Comparison of ENCODE assay signal across 8 cellular contexts in the genomic region with DNA sequence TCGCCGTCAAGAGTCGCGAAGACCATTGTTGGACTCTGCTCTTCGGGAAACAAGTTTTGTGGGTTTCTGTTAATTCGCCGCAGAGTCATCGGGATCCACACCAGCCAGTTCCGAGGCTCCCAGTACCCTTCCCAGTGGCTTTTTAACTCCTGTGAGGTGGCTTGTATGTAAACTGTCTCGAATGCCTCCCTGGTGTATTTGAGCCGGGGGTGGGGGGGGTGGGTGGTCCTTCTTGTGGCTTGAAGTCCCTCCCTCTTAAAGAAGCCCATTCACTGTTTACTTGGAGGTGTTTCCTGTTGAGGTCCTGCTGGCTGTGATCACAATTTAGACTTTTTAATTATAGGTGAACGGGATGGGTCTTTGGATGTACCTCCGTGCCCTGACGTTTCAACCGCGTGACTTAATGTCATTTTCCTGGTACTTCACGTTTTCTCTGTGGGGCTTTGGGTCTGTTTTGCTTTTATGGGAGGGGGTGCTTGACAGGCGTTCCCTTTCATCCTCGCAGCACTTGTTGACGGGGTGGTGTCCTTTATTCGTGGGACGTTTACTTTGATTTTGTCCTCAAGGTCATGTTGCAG. TPM values are rescaled to one million over a fixed set of nuclear protein-coding genes. Genes with fewer than 3 reads are reported as not detected.
DNase-seq lines count a peak whose midpoint lies in the region; ATAC-seq, FAIRE-seq and TF ChIP-seq lines count a peak whose summit lies in the region.

No MANE protein-coding gene starts in this region.

- peak overlapping the region; percentile 40 for H2AFZ ChIP-seq in ACC112 (ENCODE audit: low read length, unreplicated experiment)
- H2AFZ ChIP-seq in SU-DHL-6 (ENCODE audit: low read depth, low read length, severe bottlenecking), result no peak overlapping the region

- no peaks in the 10 kb centered on the region for H3K9me2 ChIP-seq in SU-DHL-6 (replicated peaks; ENCODE audit: insufficient read depth, low read length)

- H3F3A ChIP-seq in SU-DHL-6 (ENCODE audit: insufficient read depth), result peaks cover 4% of the 10 kb centered on the region; the same call in 1 of the 2 replicates

- peaks cover 39% of the 10 kb centered on the region for H4K20me1 ChIP-seq in SU-DHL-6 (ENCODE audit: low read depth, low read length)

- no peaks in the 10 kb centered on the region for H3K27me3 ChIP-seq in ACC112 (ENCODE audit: insufficient read depth, low read length)
- no peaks in the 10 kb centered on the region for H3K27me3 ChIP-seq in SU-DHL-6 (ENCODE audit: low read length)
- H3K27me3 ChIP-seq in esophagus (ENCODE audit: control insufficient read depth in 1 of 2, insufficient read depth in 2 of 2, low read length in 2 of 2), result no peaks in the 10 kb centered on the region
- H3K27me3 ChIP-seq in neutrophil, result no peaks in the 10 kb centered on the region

- ATAC-seq in GM18873 (IDR thresholded peaks at IDR 0.05; ENCODE audit: low FRiP score, unreplicated experiment) (no peak), HG02763 (IDR thresholded peaks at IDR 0.05; ENCODE audit: unreplicated experiment) (no peak), GM19452 (IDR thresholded peaks at IDR 0.05; ENCODE audit: unreplicated experiment) (no peak)

- H3K4me2 ChIP-seq in SU-DHL-6 (ENCODE audit: low read depth, low read length, poor library complexity, severe bottlenecking), result peak overlapping the region; percentile 80

- H3K4me3 ChIP-seq in ACC112 (ENCODE audit: low read depth, low read length) (peak overlapping the region; percentile 99), SU-DHL-6 (ENCODE audit: insufficient read depth, low read length, poor library complexity, severe bottlenecking) (peak overlapping the region; percentile 100), esophagus (ENCODE audit: low read depth in 1 of 2, low read length in 2 of 2) (peak overlapping the region; percentile 73 to 78), neutrophil (ENCODE audit: low read depth in 1 of 2, low read length in 1 of 2) (peak overlapping the region; percentile 86 to 94)

- H3K27ac ChIP-seq in ACC112 (ENCODE audit: low read depth, low read length), result peak overlapping the region; percentile 70
- peak overlapping the region; percentile 72 for H3K27ac ChIP-seq in SU-DHL-6 (ENCODE audit: low read depth, low read length)
- H3K27ac ChIP-seq in esophagus (ENCODE audit: low read depth in 2 of 2, low read length in 1 of 2), result peak overlapping the region; percentile 97
- H3K27ac ChIP-seq in neutrophil, result peak overlapping the region; percentile 98

- TF ChIP-seq CTCF in SU-DHL-6 (IDR thresholded peaks at IDR 0.05; ENCODE audit: insufficient read depth, low read length, poor library complexity, severe bottlenecking) (no peak), neutrophil (IDR thresholded peaks at IDR 0.05) (no peak)

- H3K9me3 ChIP-seq in SU-DHL-6 (ENCODE audit: insufficient read depth, low read length), result no peaks in the 10 kb centered on the region
- H3K9me3 ChIP-seq in esophagus (ENCODE audit: control insufficient read depth in 2 of 2, insufficient read depth in 1 of 2, low read depth in 1 of 2, low read length in 1 of 2), result no peaks in the 10 kb centered on the region
- no peaks in the 10 kb centered on the region for H3K9me3 ChIP-seq in neutrophil

- DNase-seq in GM19239 (ENCODE audit: insufficient read length, low spot score), result no peak

- H3K4me1 ChIP-seq in ACC112 (ENCODE audit: control insufficient read depth, insufficient read depth, low read length, unreplicated experiment) (peaks cover 16% of the 10 kb centered on the region), esophagus (ENCODE audit: control insufficient read depth in 2 of 2, insufficient read depth in 2 of 2, low read length in 1 of 2) (peaks cover 0 to 10% of the 10 kb centered on the region in 2 donors), neutrophil (ENCODE audit: control insufficient read depth in 1 of 2, insufficient read depth in 1 of 2, low read depth in 1 of 2, low read length in 1 of 2) (peaks cover 24 to 33% of the 10 kb centered on the region in 2 experiments)

- WGBS in esophagus, 2 donors, result 0 to 1% methylated on average over 22 of the region's 22 CpGs

- peaks cover 57% of the 10 kb centered on the region for H3K79me2 ChIP-seq in ACC112 (ENCODE audit: control insufficient read depth, insufficient read depth, low read length, unreplicated experiment)
- peaks cover 58% of the 10 kb centered on the region for H3K79me2 ChIP-seq in SU-DHL-6 (ENCODE audit: insufficient read depth, low read length)

- H3K36me3 ChIP-seq in ACC112 (ENCODE audit: insufficient read depth, low read length) (no peaks in the 10 kb centered on the region), SU-DHL-6 (ENCODE audit: low read length) (no peaks in the 10 kb centered on the region), esophagus (ENCODE audit: control insufficient read depth in 2 of 2, insufficient read depth in 2 of 2, low read length in 1 of 2) (no peaks in the 10 kb centered on the region), neutrophil (peaks cover 4% of the 10 kb centered on the region)

- FAIRE-seq in GM19239 (lab: Jason Lieb, UNC), result peak; percentile 35

- H3K9ac ChIP-seq in SU-DHL-6 (ENCODE audit: low read length), result peak overlapping the region; percentile 83

RNA-seq across cellular contexts. Expression of gene PPP6R3, which starts 0.8 kb away (rescaled TPM):
- 10 to 100 TPM; 23.0 to 24.8 TPM for polyA plus RNA-seq in esophagus
